9 cellular contexts compared by ENCODE assay signal in the genomic region with DNA sequence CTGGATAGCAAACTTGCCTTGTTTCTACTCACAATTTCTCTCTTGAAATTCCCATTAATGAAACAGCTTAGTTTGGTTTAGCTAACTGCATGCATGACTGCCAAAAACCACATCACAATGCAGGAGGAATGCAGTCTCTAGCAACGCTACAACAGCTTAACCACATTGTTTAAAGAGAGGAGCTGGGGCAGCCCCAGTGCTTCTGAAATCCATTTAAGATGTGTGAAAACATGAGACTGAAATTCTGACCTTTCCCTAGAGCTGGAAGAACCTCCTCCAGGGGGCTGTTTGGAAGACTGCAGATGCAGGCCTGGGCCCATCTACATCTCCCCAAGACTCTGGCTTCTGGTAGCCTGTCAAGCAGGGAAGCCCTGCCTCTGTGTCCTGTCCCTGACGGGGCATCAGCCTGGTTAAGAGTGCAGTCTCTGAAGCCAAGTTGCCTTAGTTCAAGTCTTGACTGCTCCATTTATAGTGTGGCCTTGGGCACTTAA.
DNase-seq lines count a peak whose midpoint lies in the region; ATAC-seq and TF ChIP-seq lines count a peak whose summit lies in the region.
"Had no signal": no experiment of that assay in that cellular context is flagged by ENCODE, and none has a peak within 500 bp of the region (broad histone marks: within the 10 kb centered on the region; RNA-seq: fewer than 3 reads in every experiment).

No MANE protein-coding gene starts in this region.

- H3K4me3 Mint-ChIP-seq in MCF 10A (ENCODE audit: unreplicated experiment) = no peak overlapping the region
- H3K4me3 Mint-ChIP-seq: dendritic cell treated with granulocyte-macrophage colony-stimulating factor and Interleukin-4, amounts not matched to agents 40 ng/mL and 50 ng/mL, for 4 days had no signal

- H3K27ac Mint-ChIP-seq in MCF 10A (ENCODE audit: low read depth, unreplicated experiment) = no peak overlapping the region
- H3K27ac Mint-ChIP-seq: dendritic cell treated with granulocyte-macrophage colony-stimulating factor and Interleukin-4, amounts not matched to agents 40 ng/mL and 50 ng/mL, for 4 days had no signal

- no peaks in the 10 kb centered on the region for H3K27me3 Mint-ChIP-seq in MCF 10A (ENCODE audit: insufficient read depth, unreplicated experiment)
- H3K27me3 Mint-ChIP-seq: dendritic cell treated with granulocyte-macrophage colony-stimulating factor and Interleukin-4, amounts not matched to agents 40 ng/mL and 50 ng/mL, for 4 days had no signal

- TF ChIP-seq CTCF in MCF 10A (IDR thresholded peaks at IDR 0.05; ENCODE audit: unreplicated experiment) = no peak

- intact Hi-C loops in MCF 10A (cut with micrococcal nuclease) = no loop called here

- DNase-seq in DMS79 (lab: John Stamatoyannopoulos, UW) (peak; percentile 36), MCF 10A (ENCODE audit: unreplicated experiment) (peak; percentile 70), mucosa of gallbladder (ENCODE audit: low spot score) (peak; percentile 50), NK-92 (lab: John Stamatoyannopoulos, UW; ENCODE audit: unreplicated experiment) (no peak), activated T-cell treated with anti-CD3 and anti-CD28 coated beads for 4 hours (no peak), NCI-H69 (lab: John Stamatoyannopoulos, UW) (no peak)

- peaks cover 19% of the 10 kb centered on the region for H3K4me1 Mint-ChIP-seq in MCF 10A (ENCODE audit: insufficient read depth, unreplicated experiment)

- POLR2A ChIA-PET in MCF 10A (lab: Yijun Ruan, JAX) = interaction anchor here (0.7 to 1.5 kb wide), 3 partner anchors 25 to 245 kb away, joined by 3 to 4 read pairs (median 3); no protein-coding TSS in a partner anchor

- CTCF ChIA-PET in MCF 10A (lab: Yijun Ruan, JAX) = interaction anchor here (0.6 kb wide), 4 partner anchors 58 to 1774 kb away, joined by 3 to 4 read pairs (median 3); no protein-coding TSS in a partner anchor

- H3K36me3 Mint-ChIP-seq in MCF 10A (ENCODE audit: insufficient read depth, unreplicated experiment) = peaks cover 7% of the 10 kb centered on the region

- no TSS peak for BruUV-seq in MCF 10A (replicated peaks; lab: Mats Ljungman, UMichigan)

- no peaks in the 10 kb centered on the region for H3K9me3 Mint-ChIP-seq in MCF 10A (ENCODE audit: unreplicated experiment)

- peak; percentile 45 for ATAC-seq in HG02885 (IDR thresholded peaks at IDR 0.05; ENCODE audit: poor library complexity, unreplicated experiment)
- ATAC-seq in HG03159 (IDR thresholded peaks at IDR 0.05; ENCODE audit: unreplicated experiment) = no peak

Comparison
In these comparisons a context has a peak if more than half of its experiments do, and no peak if none do; other contexts are left out.
1. DNase-seq: peak in DMS79 (single experiment), MCF 10A (single experiment) and mucosa of gallbladder (single experiment); none in NK-92 (single experiment), activated T-cell treated with anti-CD3 and anti-CD28 coated beads for 4 hours (single experiment) and NCI-H69 (single experiment).